In genomic region chr17:68184816-68185436, GRCh38 we compare ENCODE assay signal across 8 cellular contexts.
DNase-seq lines count a peak whose midpoint lies in the region; ATAC-seq lines count a peak whose summit lies in the region.

No MANE protein-coding gene starts in this region.

- peaks cover 2 to 12% of the 10 kb centered on the region in 2 donors for H3K36me3 Mint-ChIP-seq in stimulated activated naive B cell treated with anti-CD40 and anti-IgM and Interleukin-4, amounts not matched to agents 10 μg/mL and 1 μg/mL and 100 μg/mL, for 72 hours

- H3K4me1 ChIP-seq in trophoblast cell (ENCODE audit: control insufficient read depth in 1 of 2, insufficient read depth in 2 of 2, low read length in 2 of 2) = peaks cover 0 to 5% of the 10 kb centered on the region in 2 experiments

- no peak overlapping the region for H3K18ac ChIP-seq in trophoblast cell (ENCODE audit: low read length)

- H3K79me1 ChIP-seq in trophoblast cell (ENCODE audit: low read length) = no peaks in the 10 kb centered on the region

- H3K4me3 ChIP-seq in trophoblast cell (ENCODE audit: low read depth, low read length) = no peak overlapping the region

- H4K91ac ChIP-seq in trophoblast cell (ENCODE audit: low read depth, low read length) = no peak overlapping the region

- H3K79me2 ChIP-seq in trophoblast cell (ENCODE audit: control insufficient read depth, insufficient read depth, low read length, poor library complexity) = no peaks in the 10 kb centered on the region

- H3K27ac ChIP-seq in trophoblast cell (ENCODE audit: low read depth, low read length) = no peak overlapping the region

- H3K4me1 Mint-ChIP-seq in stimulated activated naive B cell treated with anti-CD40 and anti-IgM and Interleukin-4, amounts not matched to agents 10 μg/mL and 1 μg/mL and 100 μg/mL, for 72 hours = peaks cover 30 to 61% of the 10 kb centered on the region in 2 donors

- H3K27ac Mint-ChIP-seq in stimulated activated naive B cell treated with anti-CD40 and anti-IgM and Interleukin-4, amounts not matched to agents 10 μg/mL and 1 μg/mL and 100 μg/mL, for 72 hours = peak overlapping the region; percentile 92

- no peak overlapping the region for H2AK5ac ChIP-seq in trophoblast cell (ENCODE audit: low read length)

- no CpG with 5 or more reads among the region's 4 CpGs for WGBS in trophoblast cell (ENCODE audit: extremely low coverage, insufficient coverage, insufficient read length)

- H2BK12ac ChIP-seq in trophoblast cell (ENCODE audit: low read length) = no peak overlapping the region

- H3K4ac ChIP-seq in trophoblast cell (ENCODE audit: low read depth, low read length) = no peak overlapping the region

- DNase-seq in activated CD4-positive, CD25-positive, alpha-beta regulatory T cell (lab: John Stamatoyannopoulos, UW) = no peak
- DNase-seq in activated CD8-positive, alpha-beta memory T cell treated with anti-CD3 and anti-CD28 coated beads, Interleukin-2, amount 50 U/mL, for 4 hours = peak; percentile 53
- peak; percentile 51 for DNase-seq in stimulated activated naive B cell treated with anti-CD40 and anti-IgM and Interleukin-4, amounts not matched to agents 10 μg/mL and 1 μg/mL and 100 μg/mL, for 72 hours
- no peak for DNase-seq in dermis blood vessel endothelial cell
- DNase-seq in trophoblast cell = no peak
- no peak for DNase-seq in SW480 (ENCODE audit: low spot score)

- peak overlapping the region; percentile 74 to 78 for H3K4me3 Mint-ChIP-seq in stimulated activated naive B cell treated with anti-CD40 and anti-IgM and Interleukin-4, amounts not matched to agents 10 μg/mL and 1 μg/mL and 100 μg/mL, for 72 hours

- H3K14ac ChIP-seq in trophoblast cell (ENCODE audit: low read length) = no peak overlapping the region

- H3K9me3 ChIP-seq in trophoblast cell (ENCODE audit: insufficient read depth, low read depth, low read length) = no peaks in the 10 kb centered on the region

- no peak overlapping the region for H3K4me2 ChIP-seq in trophoblast cell (ENCODE audit: low read length)

- no peaks in the 10 kb centered on the region for H3K27me3 Mint-ChIP-seq in stimulated activated naive B cell treated with anti-CD40 and anti-IgM and Interleukin-4, amounts not matched to agents 10 μg/mL and 1 μg/mL and 100 μg/mL, for 72 hours

- H3K36me3 ChIP-seq in trophoblast cell (ENCODE audit: control insufficient read depth in 1 of 2, insufficient read depth in 2 of 2, low read length in 2 of 2) = no peaks in the 10 kb centered on the region

- peaks cover 0 to 2% of the 10 kb centered on the region in 2 donors for H3K9me3 Mint-ChIP-seq in stimulated activated naive B cell treated with anti-CD40 and anti-IgM and Interleukin-4, amounts not matched to agents 10 μg/mL and 1 μg/mL and 100 μg/mL, for 72 hours

- no peak overlapping the region for H2BK120ac ChIP-seq in trophoblast cell (ENCODE audit: insufficient read depth, low read length, poor library complexity)

- ATAC-seq in activated CD4-positive, CD25-positive, alpha-beta regulatory T cell treated with anti-CD3 and anti-CD28 coated beads, Interleukin-2, amount 50 U/mL, for 24 hours = peak; percentile 85 to 87
- ATAC-seq in HG03280 (IDR thresholded peaks at IDR 0.05; ENCODE audit: unreplicated experiment) = peak; percentile 53
- ATAC-seq in stimulated activated naive B cell treated with anti-CD40 and anti-IgM and Interleukin-4, amounts not matched to agents 10 μg/mL and 1 μg/mL and 100 μg/mL, for 72 hours (replicated peaks) = peak; percentile 70 to 72

- H3K27me3 ChIP-seq in trophoblast cell (ENCODE audit: insufficient read depth, low read length) = no peaks in the 10 kb centered on the region

- H4K12ac ChIP-seq in trophoblast cell (ENCODE audit: low read depth, low read length) = no peak overlapping the region

- H2BK5ac ChIP-seq in trophoblast cell (ENCODE audit: low read depth, low read length, poor library complexity) = no peak overlapping the region

- no peak overlapping the region for H2AFZ ChIP-seq in trophoblast cell (ENCODE audit: insufficient read depth, low read length, poor library complexity)

- no peak overlapping the region for H3K23ac ChIP-seq in trophoblast cell (ENCODE audit: low read length)

- H3K9ac ChIP-seq in trophoblast cell (ENCODE audit: low read length) = no peak overlapping the region

- no peak overlapping the region for H4K8ac ChIP-seq in trophoblast cell (ENCODE audit: low read depth, low read length)

Comparison
In these comparisons a context has a peak if more than half of its experiments do, and no peak if none do; other contexts are left out.
1. DNase-seq: peak in activated CD8-positive, alpha-beta memory T cell treated with anti-CD3 and anti-CD28 coated beads, Interleukin-2, amount 50 U/mL, for 4 hours (single experiment) and stimulated activated naive B cell treated with anti-CD40 and anti-IgM and Interleukin-4, amounts not matched to agents 10 μg/mL and 1 μg/mL and 100 μg/mL, for 72 hours (single experiment); none in activated CD4-positive, CD25-positive, alpha-beta regulatory T cell (0 of 4), dermis blood vessel endothelial cell (single experiment), trophoblast cell (0 of 2) and SW480 (single experiment).
2. Peak in every context shown above with its lines, with median percentiles within 50 percentile points of each other: ATAC-seq.